22 cellular contexts compared by ENCODE assay signal in genomic region chr2:52222128-52222527, GRCh38.
DNase-seq lines count a peak whose midpoint lies in the region; ATAC-seq and TF ChIP-seq lines count a peak whose summit lies in the region.
"Had no signal": no experiment of that assay in that cellular context is flagged by ENCODE, and none has a peak within 500 bp of the region (broad histone marks: within the 10 kb centered on the region; RNA-seq: fewer than 3 reads in every experiment).

No MANE protein-coding gene starts in this region.

- no peaks in the 10 kb centered on the region for H3K79me2 ChIP-seq in smooth muscle cell (ENCODE audit: low read depth)

- no peak overlapping the region for H3K4me2 ChIP-seq in smooth muscle cell
- H3K4me2 ChIP-seq: PC-9 had no signal

- POLR2A ChIA-PET in RWPE1 (lab: Yijun Ruan, JAX; ENCODE audit: low non-redundant PET): no interaction called here

- TF ChIP-seq CTCF in RWPE1 (conservative IDR thresholded peaks at IDR 0.05; ENCODE audit: low read depth): no peak
- no peak for TF ChIP-seq CTCF in fibroblast of the aortic adventitia (IDR thresholded peaks at IDR 0.05; ENCODE audit: insufficient read depth, low read length)
- TF ChIP-seq CTCF in smooth muscle cell (IDR thresholded peaks at IDR 0.05; ENCODE audit: borderline replicate concordance, insufficient read depth, poor library complexity, severe bottlenecking): no peak

- H3F3A ChIP-seq in smooth muscle cell (ENCODE audit: low read depth): no peaks in the 10 kb centered on the region

- no peak overlapping the region for H2AFZ ChIP-seq in smooth muscle cell (ENCODE audit: low read depth)
- H2AFZ ChIP-seq: PC-9 had no signal

- DNase-seq in left ventricle myocardium superior (no peak), left cardiac atrium (no peak), RWPE1 (ENCODE audit: low spot score) (peak; percentile 1), fibroblast of the aortic adventitia (ENCODE audit: low read depth) (peak; percentile 4), T1000 (lab: John Stamatoyannopoulos, UW) (no peak), SIG-M5 treated with dmso at 0.1 percent for 504 hours (lab: John Stamatoyannopoulos, UW; ENCODE audit: unreplicated experiment) (no peak), smooth muscle cell (lab: John Stamatoyannopoulos, UW; ENCODE audit: unreplicated experiment) (no peak)
- no peak for DNase-seq in NK-92 treated with Interleukin-12 subunit alpha and Interleukin-12 subunit beta, amount 100 ng/mL, for 24 hours (lab: John Stamatoyannopoulos, UW)
- DNase-seq: activated CD4-positive, alpha-beta T cell treated with anti-CD3 and anti-CD28 coated beads, Interleukin-2, amount 50 U/mL, for 1 hour; activated naive CD4-positive, alpha-beta T cell; activated T-cell treated with anti-CD3 and anti-CD28 coated beads for 4 hours; CD8-positive, alpha-beta T cell; hippocampal formation; kidney glomerular epithelial cell; NCI-H1092 treated with DMSO at 0.1 percent for 48 hours; NCI-H2107; NCI-H526; PC-9; stimulated activated CD4-positive, alpha-beta T cell treated with anti-CD3 and anti-CD28 coated beads, Interleukin-1b, Interleukin-23, amount 100 ng/mL, for 48 hours; stomach; uterus had no signal

- ATAC-seq in left ventricle myocardium superior: peak; percentile 75
- ATAC-seq in left cardiac atrium: no peak
- ATAC-seq: CD8-positive, alpha-beta T cell had no signal

- no peaks in the 10 kb centered on the region for H3K4me1 ChIP-seq in smooth muscle cell (ENCODE audit: low read depth)
- H3K4me1 ChIP-seq: right atrium auricular region, stomach, uterus had no signal

- CTCF ChIA-PET in RWPE1 (lab: Yijun Ruan, JAX): interaction anchor here (0.6 kb wide), 1 partner anchor 86 kb away, joined by 4 read pairs; no protein-coding TSS in a partner anchor

- WGBS in smooth muscle cell (ENCODE audit: low lambda C conversion rate): 60% methylated on average over 2 of the region's 2 CpGs

- H3K9me3 ChIP-seq in smooth muscle cell (replicated peaks; ENCODE audit: low read depth): no peaks in the 10 kb centered on the region
- H3K9me3 ChIP-seq: right atrium auricular region, stomach, uterus had no signal

- no peaks in the 10 kb centered on the region for H3K36me3 ChIP-seq in smooth muscle cell (ENCODE audit: low read depth)
- H3K36me3 ChIP-seq: right atrium auricular region, stomach, uterus had no signal

- H3K27ac ChIP-seq in RWPE1: no peak overlapping the region
- no peak overlapping the region for H3K27ac ChIP-seq in smooth muscle cell (ENCODE audit: low read depth)
- H3K27ac ChIP-seq: PC-9, right atrium auricular region, stomach, uterus had no signal

- H3K4me3 ChIP-seq in fibroblast of the aortic adventitia (ENCODE audit: low read depth, low read length) (no peak overlapping the region), smooth muscle cell (no peak overlapping the region)
- H3K4me3 ChIP-seq: PC-9, right atrium auricular region, stomach, uterus had no signal

- intact Hi-C loops in left ventricle myocardium superior (cut with micrococcal nuclease) (no loop called here), left cardiac atrium (cut with DNase I) (no loop called here)

- H4K20me1 ChIP-seq in smooth muscle cell (ENCODE audit: low read depth): no peaks in the 10 kb centered on the region

- no peaks in the 10 kb centered on the region for H3K27me3 ChIP-seq in smooth muscle cell (ENCODE audit: low read depth)
- H3K27me3 ChIP-seq: right atrium auricular region, stomach, uterus had no signal

- H3K9ac ChIP-seq in smooth muscle cell (ENCODE audit: low read depth): no peak overlapping the region

Comparison
In these comparisons a context has a peak if more than half of its experiments do, and no peak if none do; other contexts are left out.
1. DNase-seq: peak in RWPE1 (single experiment) and fibroblast of the aortic adventitia (single experiment); none in left ventricle myocardium superior (single experiment), left cardiac atrium (single experiment), T1000 (single experiment), NK-92 treated with Interleukin-12 subunit alpha and Interleukin-12 subunit beta, amount 100 ng/mL, for 24 hours (single experiment), SIG-M5 treated with dmso at 0.1 percent for 504 hours (single experiment) and smooth muscle cell (single experiment).